9 cellular contexts compared by ENCODE assay signal in the genomic region with DNA sequence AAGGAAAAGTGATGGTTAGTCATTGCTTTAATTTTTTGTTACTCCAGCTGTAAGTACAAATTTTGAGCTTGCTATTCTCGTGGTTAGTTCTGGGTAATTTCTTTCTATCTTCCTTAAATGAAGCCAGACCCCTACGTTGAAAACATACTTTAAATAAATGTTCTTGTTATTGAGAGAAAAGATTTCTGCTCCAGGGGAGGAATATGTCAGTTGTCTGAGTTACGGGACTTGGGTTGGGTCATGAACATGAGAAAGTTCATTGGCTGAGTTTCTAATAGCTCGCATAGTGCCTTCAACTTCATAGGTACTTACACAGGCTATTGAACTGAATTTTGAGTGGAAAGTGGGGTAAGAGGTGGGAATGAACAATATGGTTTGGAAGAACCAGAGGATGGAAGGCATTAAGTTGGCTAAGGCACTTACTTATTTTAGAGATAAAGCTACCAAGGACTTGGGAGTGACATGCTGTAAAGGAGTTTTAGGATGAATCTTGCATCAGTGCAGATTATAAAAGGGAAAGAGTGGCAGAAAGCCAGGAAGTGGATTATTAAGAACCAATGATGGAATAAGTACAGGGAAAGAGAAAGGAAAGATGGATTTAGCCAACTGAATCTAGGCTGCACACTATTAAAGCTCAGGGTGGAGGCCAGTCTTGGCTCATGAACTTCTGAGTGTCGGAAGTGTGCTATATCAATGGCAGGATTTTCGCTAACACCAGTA. TPM values are rescaled to one million over a fixed set of nuclear protein-coding genes. Genes with fewer than 3 reads are reported as not detected.
DNase-seq lines count a peak whose midpoint lies in the region; ATAC-seq, FAIRE-seq and TF ChIP-seq lines count a peak whose summit lies in the region.
"Had no signal": no experiment of that assay in that cellular context is flagged by ENCODE, and none has a peak within 500 bp of the region (broad histone marks: within the 10 kb centered on the region; RNA-seq: fewer than 3 reads in every experiment).

No MANE protein-coding gene starts in this region.

- ATAC-seq in left ventricle myocardium superior, result no peak
- no peak for ATAC-seq in activated naive CD8-positive, alpha-beta T cell treated with anti-CD3 and anti-CD28 coated beads, Interleukin-2, amount 10 ng/mL, durations not matched to agents 7 days and 5 days (ENCODE audit: low read depth)
- no peak for ATAC-seq in GM19452 (IDR thresholded peaks at IDR 0.05; ENCODE audit: unreplicated experiment)
- ATAC-seq in HG03159 (IDR thresholded peaks at IDR 0.05; ENCODE audit: unreplicated experiment), result no peak

- H3K27me3 Mint-ChIP-seq in activated naive CD8-positive, alpha-beta T cell treated with anti-CD3 and anti-CD28 coated beads, Interleukin-2, amount 10 ng/mL, durations not matched to agents 7 days and 5 days, result no peaks in the 10 kb centered on the region

- H3K9me3 ChIP-seq in cardiac muscle cell (ENCODE audit: low read depth) (no peaks in the 10 kb centered on the region), keratinocyte (ENCODE audit: control insufficient read depth, low read depth, low read length) (no peaks in the 10 kb centered on the region), tibial nerve (no peaks in the 10 kb centered on the region)
- H3K9me3 ChIP-seq: ovary had no signal

- no peak for TF ChIP-seq POLR2A in tibial nerve (IDR thresholded peaks at IDR 0.05)

- POLR2A ChIA-PET in activated naive CD8-positive, alpha-beta T cell treated with anti-CD3 and anti-CD28 coated beads, Interleukin-2, amount 10 ng/mL, durations not matched to agents 7 days and 5 days (lab: Charles Lee), result interaction anchor here (1.1 to 5.9 kb wide), 2 partner anchors 24 to 30 kb away, joined by 3 to 42 read pairs; no protein-coding TSS in a partner anchor

- peak overlapping the region; percentile 96 for H3K4me3 Mint-ChIP-seq in activated naive CD8-positive, alpha-beta T cell treated with anti-CD3 and anti-CD28 coated beads, Interleukin-2, amount 10 ng/mL, durations not matched to agents 7 days and 5 days

- no peaks in the 10 kb centered on the region for H3K9me1 ChIP-seq in keratinocyte (ENCODE audit: control insufficient read depth, extremely low read depth, insufficient read depth, low read length)

- dilution Hi-C loops in keratinocyte (cut with MboI; ENCODE audit: extremely low pct_ligation_motif_present, low sequenced_read_pairs), result no loop called here

- peaks cover 46% of the 10 kb centered on the region for H3K36me3 ChIP-seq in cardiac muscle cell
- H3K36me3 ChIP-seq in keratinocyte (ENCODE audit: control insufficient read depth in 2 of 2, extremely low read depth in 1 of 2, insufficient read depth in 2 of 2, low read length in 2 of 2), result peaks cover 23 to 43% of the 10 kb centered on the region in 2 experiments
- peaks cover 9 to 48% (median 14%) of the 10 kb centered on the region in 3 donors for H3K36me3 ChIP-seq in tibial nerve
- H3K36me3 ChIP-seq: ovary had no signal

- FAIRE-seq in keratinocyte (lab: Jason Lieb, UNC), result no peak

- H3K4me1 ChIP-seq in cardiac muscle cell (ENCODE audit: low read depth) (peaks cover 6% of the 10 kb centered on the region), keratinocyte (ENCODE audit: control insufficient read depth, extremely low read depth, insufficient read depth, low read length) (peaks cover 35% of the 10 kb centered on the region), tibial nerve (peaks cover 0 to 39% (median 14%) of the 10 kb centered on the region in 4 donors)

- TF ChIP-seq CTCF in cardiac muscle cell (IDR thresholded peaks at IDR 0.05; ENCODE audit: low read depth, low read length) (no peak), keratinocyte (optimal IDR thresholded peaks at IDR 0.05 in 1 of 3, IDR thresholded peaks at IDR 0.05 in 1 of 3, conservative IDR thresholded peaks at IDR 0.05 in 1 of 3; ENCODE audit: extremely low read depth in 1 of 3, insufficient read depth in 2 of 3, low read length in 3 of 3) (no peak), tibial nerve (IDR thresholded peaks at IDR 0.05) (no peak)

- H3K9me3 Mint-ChIP-seq in activated naive CD8-positive, alpha-beta T cell treated with anti-CD3 and anti-CD28 coated beads, Interleukin-2, amount 10 ng/mL, durations not matched to agents 7 days and 5 days, result no peaks in the 10 kb centered on the region

- H3K36me3 Mint-ChIP-seq in activated naive CD8-positive, alpha-beta T cell treated with anti-CD3 and anti-CD28 coated beads, Interleukin-2, amount 10 ng/mL, durations not matched to agents 7 days and 5 days, result peaks cover 41% of the 10 kb centered on the region

- peak overlapping the region; percentile 99 for H3K4me2 ChIP-seq in keratinocyte (ENCODE audit: control insufficient read depth, extremely low read depth, insufficient read depth, low read depth, low read length)

- H4K20me1 ChIP-seq in keratinocyte (ENCODE audit: control insufficient read depth, extremely low read depth, insufficient read depth, low read length), result peaks cover 25% of the 10 kb centered on the region

- TF ChIP-seq EP300 in tibial nerve (IDR thresholded peaks at IDR 0.05), result no peak

- H3K4me1 Mint-ChIP-seq in activated naive CD8-positive, alpha-beta T cell treated with anti-CD3 and anti-CD28 coated beads, Interleukin-2, amount 10 ng/mL, durations not matched to agents 7 days and 5 days, result peaks cover 48% of the 10 kb centered on the region

- H3K4me3 ChIP-seq in cardiac muscle cell (peak overlapping the region; percentile 54), keratinocyte (ENCODE audit: control insufficient read depth in 2 of 3, extremely low read depth in 1 of 3, insufficient read depth in 2 of 3, low read depth in 1 of 3, low read length in 3 of 3) (peak overlapping the region; percentile 73 to 100 (median 99)), tibial nerve (peak overlapping the region; percentile 63 to 95 (median 70))

- H3K79me2 ChIP-seq in keratinocyte (ENCODE audit: control insufficient read depth, insufficient read depth, low read length), result peaks cover 41% of the 10 kb centered on the region

- 71 to 75% methylated on average over 6 of the region's 6 CpGs for WGBS in tibial nerve, 2 donors

- intact Hi-C loops in left ventricle myocardium superior (cut with micrococcal nuclease), result no loop called here

- no peak overlapping the region for H3K27ac ChIP-seq in cardiac muscle cell
- H3K27ac ChIP-seq in keratinocyte (ENCODE audit: control insufficient read depth, insufficient read depth, low read length), result peak overlapping the region; percentile 95
- peak overlapping the region in 2 of 4 donors; percentile 78 to 83 for H3K27ac ChIP-seq in tibial nerve

- peak in 1 of 2 donors; percentile 63 for DNase-seq in cardiac muscle cell (ENCODE audit: low read depth in 1 of 2, low spot score in 1 of 2)
- DNase-seq in left ventricle myocardium superior, result no peak
- no peak for DNase-seq in activated naive CD8-positive, alpha-beta T cell treated with anti-CD3 and anti-CD28 coated beads, Interleukin-2, amount 10 ng/mL, durations not matched to agents 7 days and 5 days
- no peak for DNase-seq in keratinocyte (ENCODE audit: low read depth, low spot score)
- DNase-seq in tibial nerve (ENCODE audit: low spot score in 2 of 2), result no peak
- no peak for DNase-seq in NCI-H82 treated with DMSO at 0.1 percent for 48 hours (lab: John Stamatoyannopoulos, UW; ENCODE audit: unreplicated experiment)
- DNase-seq: ovary had no signal

- peak overlapping the region; percentile 47 for H3K27ac Mint-ChIP-seq in activated naive CD8-positive, alpha-beta T cell treated with anti-CD3 and anti-CD28 coated beads, Interleukin-2, amount 10 ng/mL, durations not matched to agents 7 days and 5 days

- H3K9ac ChIP-seq in keratinocyte (ENCODE audit: control insufficient read depth, extremely low read depth, insufficient read depth, low read length), result peak overlapping the region; percentile 89

- H3K27me3 ChIP-seq in cardiac muscle cell (no peaks in the 10 kb centered on the region), keratinocyte (ENCODE audit: control insufficient read depth, extremely low read depth, insufficient read depth, low read length) (no peaks in the 10 kb centered on the region), tibial nerve (no peaks in the 10 kb centered on the region)
- H3K27me3 ChIP-seq: ovary had no signal

- no peak overlapping the region for H2AFZ ChIP-seq in keratinocyte (ENCODE audit: control insufficient read depth, low read length)

RNA-seq across cellular contexts. Expression of gene RPSA, which starts 1.4 kb away (rescaled TPM):
- total RNA-seq in cardiac muscle cell (1,073 and 1,090 TPM in 2 replicates), left ventricle myocardium superior (372 TPM), tibial nerve (1,000 to 10,000 TPM in 1 of 4 donors, 100 to 1,000 TPM in 3; 744 to 1,023 (median 854) TPM)
- polyA plus RNA-seq in cardiac muscle cell (329 and 344 TPM in 2 replicates), keratinocyte (3,074 to 3,749 TPM (median 3,195 TPM) in 3 replicates)
- 1,000 to 10,000 TPM; 1,282 to 1,296 TPM for total RNA-seq in activated naive CD8-positive, alpha-beta T cell treated with anti-CD3 and anti-CD28 coated beads, Interleukin-2, amount 10 ng/mL, durations not matched to agents 7 days and 5 days
- polyA plus RNA-seq in keratinocyte (2011; ENCODE audit: low read depth), result 739 TPM
- 3,588 and 3,690 TPM in 2 replicates for polyA plus RNA-seq in keratinocyte (2011; cell fraction: cytosol; rRNA removed)
- polyA plus RNA-seq in keratinocyte (2011; cell fraction: nucleus; rRNA removed), result 809 and 973 TPM in 2 replicates
- polyA plus RNA-seq in keratinocyte (2012; ENCODE audit: low replicate concordance), result 2,130 and 2,198 TPM in 2 replicates
- 1,672 to 2,665 TPM (median 1,851 TPM) in 3 replicates for polyA minus RNA-seq in keratinocyte
- polyA minus RNA-seq in keratinocyte (2011; cell fraction: cytosol; rRNA and poly(A)+ RNA removed), result 1,240 TPM
- 286 and 323 TPM in 2 replicates for polyA minus RNA-seq in keratinocyte (2011; cell fraction: nucleus; rRNA and poly(A)+ RNA removed)

RNA-seq across cellular contexts. Expression of gene SLC25A38, which starts 24.8 kb away (rescaled TPM):
- total RNA-seq in cardiac muscle cell, result 29.6 and 31.0 TPM in 2 replicates
- 21.3 and 29.1 TPM in 2 replicates for polyA plus RNA-seq in cardiac muscle cell
- 15.4 TPM for total RNA-seq in left ventricle myocardium superior
- 10 to 100 TPM; 46.0 to 46.1 TPM for total RNA-seq in activated naive CD8-positive, alpha-beta T cell treated with anti-CD3 and anti-CD28 coated beads, Interleukin-2, amount 10 ng/mL, durations not matched to agents 7 days and 5 days
- 35.6 to 40.2 TPM (median 36.1 TPM) in 3 replicates for polyA plus RNA-seq in keratinocyte
- polyA plus RNA-seq in keratinocyte (2011; ENCODE audit: low read depth), result 13.9 TPM
- 32.7 and 36.5 TPM in 2 replicates for polyA plus RNA-seq in keratinocyte (2011; cell fraction: cytosol; rRNA removed)
- polyA plus RNA-seq in keratinocyte (2011; cell fraction: nucleus; rRNA removed), result 37.6 and 38.6 TPM in 2 replicates
- 11.9 and 22.5 TPM in 2 replicates for polyA plus RNA-seq in keratinocyte (2012; ENCODE audit: low replicate concordance)
- polyA minus RNA-seq in keratinocyte, result 25.2 to 46.0 TPM (median 27.2 TPM) in 3 replicates
- 17.8 TPM for polyA minus RNA-seq in keratinocyte (2011; cell fraction: cytosol; rRNA and poly(A)+ RNA removed)
- 16.3 and 17.3 TPM in 2 replicates for polyA minus RNA-seq in keratinocyte (2011; cell fraction: nucleus; rRNA and poly(A)+ RNA removed)
- 10 to 100 TPM; 21.9 to 35.0 (median 29.6) TPM for total RNA-seq in tibial nerve

RNA-seq across cellular contexts. Expression of gene MOBP, which starts 59.5 kb away (rescaled TPM):
- total RNA-seq in cardiac muscle cell, result not detected in 2 replicates
- polyA plus RNA-seq in cardiac muscle cell, result not detected in 2 replicates
- not detected for total RNA-seq in left ventricle myocardium superior
- not detected for total RNA-seq in activated naive CD8-positive, alpha-beta T cell treated with anti-CD3 and anti-CD28 coated beads, Interleukin-2, amount 10 ng/mL, durations not matched to agents 7 days and 5 days
- not detected in 3 replicates for polyA plus RNA-seq in keratinocyte
- not detected for polyA plus RNA-seq in keratinocyte (2011; ENCODE audit: low read depth)
- polyA plus RNA-seq in keratinocyte (2011; cell fraction: cytosol; rRNA removed), result not detected in 2 replicates
- 0.04 TPM in 1 of 2 replicates, not detected in the other for polyA plus RNA-seq in keratinocyte (2011; cell fraction: nucleus; rRNA removed)
- polyA plus RNA-seq in keratinocyte (2012; ENCODE audit: low replicate concordance), result not detected in 2 replicates
- polyA minus RNA-seq in keratinocyte, result not detected in 3 replicates
- polyA minus RNA-seq in keratinocyte (2011; cell fraction: cytosol; rRNA and poly(A)+ RNA removed), result not detected
- not detected in 2 replicates for polyA minus RNA-seq in keratinocyte (2011; cell fraction: nucleus; rRNA and poly(A)+ RNA removed)
- total RNA-seq in tibial nerve, result 1 to 10 TPM in 1 of 4 donors, under 1 TPM in 2, not detected in 1; 0.20 to 2.5 (median 0.87) TPM
